ENCODE assay signal across 8 cellular contexts in the genomic region with DNA sequence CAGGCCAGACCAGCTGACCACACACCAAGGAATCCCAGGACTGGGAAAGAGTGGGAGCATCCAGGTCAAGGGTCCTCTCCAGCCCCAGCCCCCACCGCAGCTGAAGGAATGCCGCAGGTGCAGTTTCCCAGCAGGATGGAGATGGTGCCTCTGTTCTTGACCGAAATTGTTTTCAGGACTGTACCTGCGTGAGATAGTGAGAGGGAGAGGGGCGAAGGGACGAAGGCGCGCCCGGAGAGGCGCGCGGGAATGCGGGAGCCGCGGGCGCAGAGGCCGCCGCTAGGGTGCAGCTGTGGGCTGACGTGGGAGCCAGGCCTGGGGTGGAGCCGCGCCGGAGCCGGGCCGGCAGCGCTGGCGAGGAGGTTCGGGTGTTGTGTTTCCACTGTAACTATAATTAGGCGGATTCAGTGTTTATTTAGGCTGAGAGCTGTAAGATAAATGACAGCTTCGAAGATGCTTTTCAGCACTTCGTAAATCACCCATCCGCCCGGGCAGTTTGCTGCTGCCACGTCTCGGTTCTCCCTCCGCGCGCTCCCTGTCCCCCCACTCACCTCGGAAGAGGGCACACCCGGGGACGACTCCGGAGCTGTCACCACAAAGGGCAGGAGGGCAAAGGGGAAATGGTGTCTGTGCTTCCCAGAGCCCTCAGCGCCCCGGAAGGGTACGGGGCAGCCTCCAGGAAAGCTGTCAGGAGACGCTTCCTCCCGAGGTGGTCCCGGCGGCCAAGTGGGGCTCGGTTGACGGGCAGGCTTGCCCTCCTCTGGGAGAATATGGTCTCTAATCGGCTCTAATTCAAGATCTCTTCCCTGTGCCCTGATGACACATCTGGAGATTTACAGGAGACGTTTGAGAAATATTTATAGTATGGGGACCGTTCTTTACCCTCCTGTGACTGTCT. TPM values are rescaled to one million over a fixed set of nuclear protein-coding genes. Genes with fewer than 3 reads are reported as not detected.
DNase-seq lines count a peak whose midpoint lies in the region; ATAC-seq and TF ChIP-seq lines count a peak whose summit lies in the region.

No MANE protein-coding gene starts in this region.

- H3K27ac ChIP-seq in RWPE2 (ENCODE audit: poor library complexity, severe bottlenecking) = no peak overlapping the region
- no peak overlapping the region for H3K27ac ChIP-seq in upper lobe of right lung

- DNase-seq in ELF-1 (ENCODE audit: low read depth, low spot score) = peak; percentile 87
- DNase-seq in HPDE6-E6E7 (ENCODE audit: extremely low spot score) = peak; percentile 69
- no peak for DNase-seq in RWPE2 (ENCODE audit: low spot score)
- DNase-seq in activated gamma-delta T cell treated with Interleukin-2 at 50 U/mL for 16 hours = peak; percentile 60
- peak in 39 of 42 donors; percentile 11 to 74 (median 47) for DNase-seq in head of caudate nucleus
- peak; percentile 13 to 91 (median 41) for DNase-seq in posterior cingulate gyrus
- DNase-seq in upper lobe of right lung = peak; percentile 84

- no peaks in the 10 kb centered on the region for H3K9me3 ChIP-seq in RWPE2 (ENCODE audit: severe bottlenecking)
- no peaks in the 10 kb centered on the region for H3K9me3 ChIP-seq in upper lobe of right lung

- TF ChIP-seq CTCF in RWPE2 (IDR thresholded peaks at IDR 0.05; ENCODE audit: poor library complexity, severe bottlenecking) = peak; percentile 87
- TF ChIP-seq CTCF in upper lobe of right lung (IDR thresholded peaks at IDR 0.05) = peak; percentile 82

- H3K4me3 ChIP-seq in RWPE2 (ENCODE audit: severe bottlenecking) = peak overlapping the region; percentile 11
- H3K4me3 ChIP-seq in upper lobe of right lung = peak overlapping the region; percentile 25

- H3K4me1 ChIP-seq in RWPE2 (ENCODE audit: insufficient read depth, poor library complexity, severe bottlenecking) (peaks cover 4% of the 10 kb centered on the region), upper lobe of right lung (peaks cover 8% of the 10 kb centered on the region)

- intact Hi-C loops in head of caudate nucleus (cut with DNase I) (no loop called here), posterior cingulate gyrus (cut with DNase I) (loop anchor here (1.0 kb wide), 1 partner anchor 126 kb away; no protein-coding TSS in a partner anchor), upper lobe of right lung (cut with DNase I) (no loop called here)

- no peaks in the 10 kb centered on the region for H3K36me3 ChIP-seq in RWPE2 (ENCODE audit: low read depth)
- no peaks in the 10 kb centered on the region for H3K36me3 ChIP-seq in upper lobe of right lung

- peak; percentile 85 for ATAC-seq in RWPE2 (ENCODE audit: low read depth)
- peak; percentile 93 for ATAC-seq in upper lobe of right lung
- no peak for ATAC-seq in HG03460 (IDR thresholded peaks at IDR 0.05; ENCODE audit: unreplicated experiment)

- H3K27me3 ChIP-seq in RWPE2 (ENCODE audit: insufficient read depth, poor library complexity, severe bottlenecking) (no peaks in the 10 kb centered on the region), upper lobe of right lung (peaks cover 10% of the 10 kb centered on the region)

RNA-seq across cellular contexts. Expression of gene HOXB1, which starts 38.2 kb away (rescaled TPM):
- total RNA-seq in upper lobe of right lung = not detected

RNA-seq across cellular contexts. Expression of gene HOXB2, which starts 52.3 kb away (rescaled TPM):
- total RNA-seq in upper lobe of right lung = 11.0 TPM
